Comparison of ENCODE assay signal across 8 cellular contexts in the genomic region with DNA sequence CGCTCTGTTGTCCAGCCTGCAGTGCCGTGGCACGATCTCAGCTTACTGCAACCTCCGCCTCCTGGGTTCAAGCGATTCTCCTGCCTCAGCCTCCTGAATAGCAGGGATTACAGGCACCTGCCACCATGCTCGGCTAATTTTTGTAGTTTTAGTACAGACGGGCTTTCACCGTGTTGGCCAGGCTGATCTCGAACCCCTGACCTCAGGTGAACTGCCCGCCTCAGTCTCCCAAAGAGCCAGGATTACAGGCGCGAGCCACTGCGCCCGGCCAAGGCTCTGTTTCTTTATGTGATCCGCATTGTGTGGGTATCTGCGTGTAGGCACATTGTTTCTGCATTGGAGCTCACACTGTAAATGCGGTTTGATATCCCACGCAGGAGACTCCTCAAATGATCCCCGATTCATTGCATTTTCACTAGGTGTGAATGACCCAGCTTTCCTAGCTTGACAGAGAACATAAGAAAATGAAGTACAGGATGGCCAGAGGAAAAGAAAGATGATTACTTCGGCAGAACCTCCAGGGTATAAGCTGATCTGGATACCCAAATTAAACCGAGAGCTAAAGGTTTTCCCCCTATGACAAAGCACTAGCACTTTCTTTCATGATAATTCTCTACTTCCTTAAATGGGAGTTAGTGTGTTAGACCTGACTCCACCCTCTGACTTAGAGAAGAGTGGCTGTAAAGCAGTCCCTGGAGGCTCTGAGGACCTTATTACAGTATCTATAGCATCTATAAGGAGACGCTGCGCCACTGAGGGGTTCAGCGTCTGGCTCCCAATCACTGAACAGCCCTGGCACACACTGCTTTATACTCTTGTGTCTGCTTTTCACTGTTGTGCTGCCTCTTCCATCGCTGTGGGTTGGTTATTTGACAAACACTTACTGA. TPM values are rescaled to one million over a fixed set of nuclear protein-coding genes. Genes with fewer than 3 reads are reported as not detected.
A peak's percentile ranks its signal among the peaks of the same experiment; 100 is the strongest.
DNase-seq lines count a peak whose midpoint lies in the region; ATAC-seq and TF ChIP-seq lines count a peak whose summit lies in the region.

No MANE protein-coding gene starts in this region.

- peaks cover 90% of the 10 kb centered on the region for H3K4me1 Mint-ChIP-seq in activated naive CD8-positive, alpha-beta T cell treated with anti-CD3 and anti-CD28 coated beads for 36 hours
- peaks cover 42% of the 10 kb centered on the region for H3K4me1 Mint-ChIP-seq in mesothelial cell of epicardium

- no peaks in the 10 kb centered on the region for H3K9me3 Mint-ChIP-seq in activated naive CD8-positive, alpha-beta T cell treated with anti-CD3 and anti-CD28 coated beads for 36 hours
- H3K9me3 Mint-ChIP-seq in mesothelial cell of epicardium: no peaks in the 10 kb centered on the region

- H3K4me1 ChIP-seq in tibial artery (peaks cover 6 to 30% (median 21%) of the 10 kb centered on the region in 4 donors), psoas muscle (no peaks in the 10 kb centered on the region)

- peak; percentile 58 for ATAC-seq in GM21528 (IDR thresholded peaks at IDR 0.05; ENCODE audit: low FRiP score, unreplicated experiment)
- no peak for ATAC-seq in psoas muscle

- H3K4me3 Mint-ChIP-seq in activated naive CD8-positive, alpha-beta T cell treated with anti-CD3 and anti-CD28 coated beads for 36 hours: peak overlapping the region; percentile 83
- no peak overlapping the region for H3K4me3 Mint-ChIP-seq in mesothelial cell of epicardium

- peaks cover 54% of the 10 kb centered on the region for H3K36me3 Mint-ChIP-seq in activated naive CD8-positive, alpha-beta T cell treated with anti-CD3 and anti-CD28 coated beads for 36 hours
- H3K36me3 Mint-ChIP-seq in mesothelial cell of epicardium: peaks cover 12% of the 10 kb centered on the region

- no peaks in the 10 kb centered on the region for H3K27me3 Mint-ChIP-seq in activated naive CD8-positive, alpha-beta T cell treated with anti-CD3 and anti-CD28 coated beads for 36 hours
- H3K27me3 Mint-ChIP-seq in mesothelial cell of epicardium (ENCODE audit: low read depth): no peaks in the 10 kb centered on the region

- intact Hi-C loops in tibial artery (cut with DNase I; ENCODE audit: low total_unique reads) (loop anchor here (5.0 kb wide), 2 partner anchors 68 to 1848 kb away; no protein-coding TSS in a partner anchor), psoas muscle (cut with DNase I) (no loop called here)

- H3K36me3 ChIP-seq in KOPT-K1 (ENCODE audit: insufficient read depth, low read length) (no peaks in the 10 kb centered on the region), tibial artery (no peaks in the 10 kb centered on the region), psoas muscle (ENCODE audit: insufficient read depth in 1 of 2, low read depth in 1 of 2) (no peaks in the 10 kb centered on the region)

- 83 to 89% (median 84%) methylated on average over 25 of the region's 25 CpGs for WGBS in psoas muscle, 3 donors

- H3K4me3 ChIP-seq in tibial artery: no peak overlapping the region
- H3K4me3 ChIP-seq in psoas muscle: no peak overlapping the region

- no peaks in the 10 kb centered on the region for H3K9me3 ChIP-seq in KOPT-K1 (ENCODE audit: insufficient read depth, low read length, poor library complexity, severe bottlenecking)
- H3K9me3 ChIP-seq in tibial artery: peaks cover 0 to 5% (median 0%) of the 10 kb centered on the region in 3 donors
- H3K9me3 ChIP-seq in psoas muscle: no peaks in the 10 kb centered on the region

- in situ Hi-C loops in GM13977 (cut with MboI; ENCODE audit: low pct_unique_long_range_greater_than_20kb, low sequenced_read_pairs, unreplicated experiment): no loop called here

- TF ChIP-seq CTCF in GM13977 (IDR thresholded peaks at IDR 0.05; ENCODE audit: extremely low read depth, insufficient read depth, missing control alignments) (no peak), mesothelial cell of epicardium (IDR thresholded peaks at IDR 0.05; ENCODE audit: unreplicated experiment) (no peak), tibial artery (IDR thresholded peaks at IDR 0.05) (no peak), psoas muscle (IDR thresholded peaks at IDR 0.05) (no peak)

- H3K27ac ChIP-seq in KOPT-K1 (ENCODE audit: low read depth, low read length, poor library complexity, severe bottlenecking) (peak overlapping the region; percentile 87), tibial artery (peak overlapping the region in 1 of 2 donors; percentile 51), psoas muscle (no peak overlapping the region)

- no peaks in the 10 kb centered on the region for H3K27me3 ChIP-seq in tibial artery
- H3K27me3 ChIP-seq in psoas muscle (ENCODE audit: insufficient read depth in 3 of 3, low read length in 2 of 3): peaks cover 0 to 15% (median 0%) of the 10 kb centered on the region in 3 donors

- peak; percentile 86 for DNase-seq in GM13977 (ENCODE audit: low spot score)
- no peak for DNase-seq in activated naive CD8-positive, alpha-beta T cell treated with anti-CD3 and anti-CD28 coated beads for 36 hours
- DNase-seq in mesothelial cell of epicardium (ENCODE audit: low spot score in 2 of 2, unreplicated experiment in 2 of 2): no peak
- DNase-seq in tibial artery: no peak
- no peak for DNase-seq in psoas muscle
- no peak for DNase-seq in DMS114 treated with DMSO at 0.1 percent for 48 hours (lab: John Stamatoyannopoulos, UW; ENCODE audit: unreplicated experiment)

- H3K27ac Mint-ChIP-seq in activated naive CD8-positive, alpha-beta T cell treated with anti-CD3 and anti-CD28 coated beads for 36 hours: peak overlapping the region; percentile 99
- H3K27ac Mint-ChIP-seq in mesothelial cell of epicardium: peak overlapping the region; percentile 84

RNA-seq across cellular contexts. Expression of a gene that starts 17.3 kb away (rescaled TPM):
- total RNA-seq in activated naive CD8-positive, alpha-beta T cell treated with anti-CD3 and anti-CD28 coated beads for 36 hours: 100 to 1,000 TPM; 588 to 605 TPM
- total RNA-seq in mesothelial cell of epicardium: 106 to 116 TPM (median 106 TPM) in 3 replicates
- total RNA-seq in psoas muscle: 10 to 100 TPM in 2 of 4 donors, 1 to 10 TPM in 2; 7.0 to 11.9 (median 10.4) TPM
- polyA plus RNA-seq in psoas muscle: 10 to 100 TPM in 1 of 3 donors, 1 to 10 TPM in 2; 6.1 to 44.5 (median 7.1) TPM

RNA-seq across cellular contexts. Expression of a gene that starts 47.7 kb away (rescaled TPM):
- total RNA-seq in activated naive CD8-positive, alpha-beta T cell treated with anti-CD3 and anti-CD28 coated beads for 36 hours: 10 to 100 TPM; 32.6 to 34.8 TPM
- total RNA-seq in mesothelial cell of epicardium (44.9 to 51.6 TPM (median 46.9 TPM) in 3 replicates), psoas muscle (10 to 100 TPM; 13.1 to 19.3 (median 15.9) TPM)
- polyA plus RNA-seq in psoas muscle: 10 to 100 TPM in 2 of 3 donors, 1 to 10 TPM in 1; 5.9 to 11.2 (median 11.1) TPM
